8 cellular contexts compared by ENCODE assay signal in the genomic region with DNA sequence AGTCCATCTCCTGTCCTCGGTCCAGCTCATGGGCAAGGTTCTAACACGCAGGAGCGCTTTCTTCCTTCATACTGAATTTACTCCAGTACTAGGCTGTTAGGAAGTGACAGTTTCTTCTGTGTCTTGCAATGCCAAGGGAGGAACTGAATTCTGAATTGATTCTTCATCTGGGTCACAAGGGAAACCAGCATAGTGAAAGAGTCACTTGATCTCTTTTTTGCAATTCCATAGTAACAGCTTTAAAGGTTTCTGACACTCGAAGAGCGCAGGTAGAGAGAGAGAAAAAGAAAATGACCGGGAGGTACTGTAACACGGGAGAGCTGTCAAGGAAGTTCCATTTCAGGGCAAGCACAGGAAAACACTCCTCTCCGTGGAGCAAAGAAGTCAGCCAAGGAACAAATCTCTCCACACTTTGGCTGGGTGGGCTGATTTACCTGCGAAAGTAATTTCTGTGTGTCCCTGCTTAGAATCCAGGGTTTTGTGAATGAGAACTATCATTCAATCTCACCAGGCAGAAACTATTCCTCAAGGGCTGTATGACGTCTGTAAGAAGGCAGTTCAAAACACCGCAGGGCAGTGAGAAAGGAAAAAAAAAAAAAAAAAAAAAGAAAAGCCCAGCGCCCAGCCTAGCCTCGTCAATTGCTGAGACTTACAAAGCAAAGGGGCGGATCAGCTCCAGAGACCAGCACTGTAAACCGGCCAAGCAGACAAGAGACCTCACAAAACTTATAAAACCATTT.
DNase-seq lines count a peak whose midpoint lies in the region; ATAC-seq, FAIRE-seq and TF ChIP-seq lines count a peak whose summit lies in the region.

No MANE protein-coding gene starts in this region.

- H3K27me3 Mint-ChIP-seq in CD8-positive, alpha-beta memory T cell, result peaks cover 14 to 34% of the 10 kb centered on the region in 2 donors

- CTCF ChIA-PET in CD8-positive, alpha-beta memory T cell (lab: Charles Lee), result interaction anchor here (1.4 kb wide), 1 partner anchor 9 kb away, joined by 3 read pairs; no protein-coding TSS in a partner anchor

- peaks cover 9 to 12% (median 12%) of the 10 kb centered on the region in 3 donors for H3K4me1 Mint-ChIP-seq in CD8-positive, alpha-beta memory T cell

- no peak overlapping the region for H3K27ac ChIP-seq in CD8-positive, alpha-beta memory T cell (ENCODE audit: low read depth, low read length)
- H3K27ac ChIP-seq in suprapubic skin, result peak overlapping the region; percentile 74

- no peak for TF ChIP-seq EP300 in suprapubic skin (IDR thresholded peaks at IDR 0.05)

- no peaks in the 10 kb centered on the region for H3K36me3 ChIP-seq in CD8-positive, alpha-beta memory T cell (ENCODE audit: insufficient read depth, low read length)
- H3K36me3 ChIP-seq in endocrine pancreas (ENCODE audit: control insufficient read depth, insufficient read depth, low read length) (no peaks in the 10 kb centered on the region), suprapubic skin (no peaks in the 10 kb centered on the region)

- no peak overlapping the region for H3K27ac Mint-ChIP-seq in CD8-positive, alpha-beta memory T cell

- H3K4me3 ChIP-seq in CD8-positive, alpha-beta memory T cell (ENCODE audit: low read length), result no peak overlapping the region
- H3K4me3 ChIP-seq in endocrine pancreas (ENCODE audit: control insufficient read depth, insufficient read depth, low read length) (peak overlapping the region; percentile 92), suprapubic skin (peak overlapping the region; percentile 54)

- no peak for FAIRE-seq in GM19239 (lab: Jason Lieb, UNC)

- POLR2A ChIA-PET in CD8-positive, alpha-beta memory T cell (lab: Charles Lee), result no interaction called here

- no peak for TF ChIP-seq POLR2A in suprapubic skin (IDR thresholded peaks at IDR 0.05)

- no peak for ATAC-seq in GM21423 (IDR thresholded peaks at IDR 0.05; ENCODE audit: unreplicated experiment)

- H3K4me3 Mint-ChIP-seq in CD8-positive, alpha-beta memory T cell, result peak overlapping the region in 6 of 7 donors; percentile 39 to 62 (median 60)

- DNase-seq in CD8-positive, alpha-beta memory T cell, result no peak
- DNase-seq in NCI-H446 treated with DMSO at 0.1 percent for 48 hours (lab: John Stamatoyannopoulos, UW) (peak; percentile 58), lung microvascular endothelial cell (ENCODE audit: low read depth in 2 of 2) (peak; percentile 46 to 91), suprapubic skin (ENCODE audit: low spot score in 2 of 2) (no peak), NCI-H345 treated with DMSO at 0.1 percent for 48 hours (lab: John Stamatoyannopoulos, UW; ENCODE audit: unreplicated experiment) (no peak), GM19239 (ENCODE audit: insufficient read length, low spot score) (no peak)

- H3K9me3 ChIP-seq in CD8-positive, alpha-beta memory T cell (ENCODE audit: low read length), result no peaks in the 10 kb centered on the region
- H3K9me3 ChIP-seq in endocrine pancreas (ENCODE audit: control insufficient read depth, low read length) (no peaks in the 10 kb centered on the region), suprapubic skin (no peaks in the 10 kb centered on the region)

- no peak for TF ChIP-seq CTCF in suprapubic skin (IDR thresholded peaks at IDR 0.05)

- no peaks in the 10 kb centered on the region for H3K27me3 ChIP-seq in CD8-positive, alpha-beta memory T cell (ENCODE audit: insufficient read depth, low read length, poor library complexity, severe bottlenecking)
- H3K27me3 ChIP-seq in endocrine pancreas (ENCODE audit: control insufficient read depth, insufficient read depth, low read length), result no peaks in the 10 kb centered on the region
- no peaks in the 10 kb centered on the region for H3K27me3 ChIP-seq in suprapubic skin

- WGBS in suprapubic skin, result 3% methylated on average over 15 of the region's 15 CpGs

- H3K9ac ChIP-seq in endocrine pancreas (ENCODE audit: control insufficient read depth, insufficient read depth, low read length), result peak overlapping the region; percentile 74

- H3K4me1 ChIP-seq in CD8-positive, alpha-beta memory T cell (ENCODE audit: insufficient read depth, low read length), result no peaks in the 10 kb centered on the region
- H3K4me1 ChIP-seq in endocrine pancreas (ENCODE audit: control insufficient read depth, insufficient read depth, low read length) (peaks cover 24% of the 10 kb centered on the region), suprapubic skin (peaks cover 16% of the 10 kb centered on the region)

- H3K36me3 Mint-ChIP-seq in CD8-positive, alpha-beta memory T cell, result no peaks in the 10 kb centered on the region

- H3K9me3 Mint-ChIP-seq in CD8-positive, alpha-beta memory T cell, result peaks cover 0 to 2% (median 0%) of the 10 kb centered on the region in 5 donors

Comparison
In these comparisons a context has a peak if more than half of its experiments do, and no peak if none do; other contexts are left out.
1. DNase-seq: peak in NCI-H446 treated with DMSO at 0.1 percent for 48 hours (single experiment) and lung microvascular endothelial cell (2 of 2); none in CD8-positive, alpha-beta memory T cell (0 of 5), suprapubic skin (0 of 2), NCI-H345 treated with DMSO at 0.1 percent for 48 hours (single experiment) and GM19239 (single experiment).